15 cellular contexts compared by ENCODE assay signal in genomic region chr9:117714282-117714681, GRCh38. TPM values are rescaled to one million over a fixed set of nuclear protein-coding genes. Genes with fewer than 3 reads are reported as not detected.
DNase-seq lines count a peak whose midpoint lies in the region; ATAC-seq and TF ChIP-seq lines count a peak whose summit lies in the region.
"Had no signal": no experiment of that assay in that cellular context is flagged by ENCODE, and none has a peak within 500 bp of the region (broad histone marks: within the 10 kb centered on the region; RNA-seq: fewer than 3 reads in every experiment).

No MANE protein-coding gene starts in this region.

- H3K27me3 Mint-ChIP-seq in stimulated activated memory B cell treated with anti-CD40 and anti-IgM and Interleukin-4, amounts not matched to agents 10 μg/mL and 1 μg/mL and 100 μg/mL, for 72 hours = no peaks in the 10 kb centered on the region

- peak; percentile 60 for DNase-seq in NCI-H82 (lab: John Stamatoyannopoulos, UW)
- no peak for DNase-seq in NCI-H82 treated with DMSO at 0.1 percent for 48 hours (lab: John Stamatoyannopoulos, UW; ENCODE audit: unreplicated experiment)
- peak; percentile 75 for DNase-seq in islet precursor cell
- no peak for DNase-seq in osteoblast (ENCODE audit: insufficient read length, low spot score, missing footprints)
- DNase-seq in NCI-H2227 treated with DMSO at 0.1 percent for 48 hours (lab: John Stamatoyannopoulos, UW) = no peak
- DNase-seq: foreskin keratinocyte, KBM-7, NCI-H146, Right ventricle myocardium superior, T1000 had no signal

- H3K4me1 Mint-ChIP-seq in stimulated activated memory B cell treated with anti-CD40 and anti-IgM and Interleukin-4, amounts not matched to agents 10 μg/mL and 1 μg/mL and 100 μg/mL, for 72 hours = peaks cover 18% of the 10 kb centered on the region
- H3K4me1 Mint-ChIP-seq: mesothelial cell of epicardium had no signal

- no peak overlapping the region for H3K27ac ChIP-seq in DOHH2 (ENCODE audit: low read depth, low read length)
- H3K27ac ChIP-seq in OCI-LY3 (ENCODE audit: low read length) = no peak overlapping the region
- H3K27ac ChIP-seq in osteoblast (ENCODE audit: low read depth, low read length) = no peak overlapping the region
- H3K27ac ChIP-seq: foreskin keratinocyte had no signal

- H3K79me2 ChIP-seq in DOHH2 (ENCODE audit: control insufficient read depth, low read length) = no peaks in the 10 kb centered on the region
- H3K79me2 ChIP-seq in OCI-LY3 (ENCODE audit: low read length) = no peaks in the 10 kb centered on the region
- H3K79me2 ChIP-seq in osteoblast (ENCODE audit: insufficient read depth, low read length) = peaks cover 5% of the 10 kb centered on the region

- no peak overlapping the region for H3K27ac Mint-ChIP-seq in stimulated activated memory B cell treated with anti-CD40 and anti-IgM and Interleukin-4, amounts not matched to agents 10 μg/mL and 1 μg/mL and 100 μg/mL, for 72 hours
- H3K27ac Mint-ChIP-seq: activated naive CD4-positive, alpha-beta T cell treated with anti-CD3 and anti-CD28 coated beads, Interleukin-2, amount 50 U/mL, for 24 hours; mesothelial cell of epicardium had no signal

- H3K4me1 ChIP-seq in DOHH2 (ENCODE audit: control insufficient read depth, low read length) (peaks cover 13% of the 10 kb centered on the region), OCI-LY3 (ENCODE audit: low read length) (peaks cover 27% of the 10 kb centered on the region), osteoblast (ENCODE audit: insufficient read depth, low read length) (peaks cover 19% of the 10 kb centered on the region)
- H3K4me1 ChIP-seq: foreskin keratinocyte had no signal

- H3K36me3 Mint-ChIP-seq in stimulated activated memory B cell treated with anti-CD40 and anti-IgM and Interleukin-4, amounts not matched to agents 10 μg/mL and 1 μg/mL and 100 μg/mL, for 72 hours = peaks cover 32% of the 10 kb centered on the region
- H3K36me3 Mint-ChIP-seq: activated naive CD4-positive, alpha-beta T cell treated with anti-CD3 and anti-CD28 coated beads, Interleukin-2, amount 50 U/mL, for 24 hours; mesothelial cell of epicardium had no signal

- no peaks in the 10 kb centered on the region for H3K9me3 ChIP-seq in DOHH2 (ENCODE audit: control insufficient read depth, insufficient read depth, low read length)
- H3K9me3 ChIP-seq in OCI-LY3 (ENCODE audit: insufficient read depth, low read length) = no peaks in the 10 kb centered on the region
- no peaks in the 10 kb centered on the region for H3K9me3 ChIP-seq in osteoblast (ENCODE audit: low read depth, low read length)

- TF ChIP-seq CTCF in DOHH2 (IDR thresholded peaks at IDR 0.05; ENCODE audit: low read depth, low read length, poor library complexity, severe bottlenecking) = peak; percentile 39
- TF ChIP-seq CTCF in OCI-LY3 (IDR thresholded peaks at IDR 0.05; ENCODE audit: low read depth, low read length) = peak; percentile 69
- TF ChIP-seq CTCF in osteoblast (IDR thresholded peaks at IDR 0.05; ENCODE audit: extremely low read depth, low read depth, low read length) = no peak

- H3K27me3 ChIP-seq in DOHH2 (ENCODE audit: control insufficient read depth, low read length) (peaks cover 19% of the 10 kb centered on the region), OCI-LY3 (ENCODE audit: low read depth, low read length) (peaks cover 27% of the 10 kb centered on the region), osteoblast (ENCODE audit: insufficient read depth, low read length) (no peaks in the 10 kb centered on the region)
- H3K27me3 ChIP-seq: foreskin keratinocyte had no signal

- no peaks in the 10 kb centered on the region for H3K9me3 Mint-ChIP-seq in stimulated activated memory B cell treated with anti-CD40 and anti-IgM and Interleukin-4, amounts not matched to agents 10 μg/mL and 1 μg/mL and 100 μg/mL, for 72 hours
- H3K9me3 Mint-ChIP-seq: activated naive CD4-positive, alpha-beta T cell treated with anti-CD3 and anti-CD28 coated beads, Interleukin-2, amount 50 U/mL, for 24 hours had no signal

- H3K4me2 ChIP-seq in DOHH2 (ENCODE audit: low read length) (no peak overlapping the region), OCI-LY3 (ENCODE audit: low read length) (no peak overlapping the region), osteoblast (ENCODE audit: insufficient read depth, low read length) (no peak overlapping the region)

- no peaks in the 10 kb centered on the region for H3F3A ChIP-seq in DOHH2 (ENCODE audit: control insufficient read depth, insufficient read depth)

- H3K9ac ChIP-seq in OCI-LY3 (ENCODE audit: low read length) = no peak overlapping the region

- no peak overlapping the region for H3K4me3 Mint-ChIP-seq in stimulated activated memory B cell treated with anti-CD40 and anti-IgM and Interleukin-4, amounts not matched to agents 10 μg/mL and 1 μg/mL and 100 μg/mL, for 72 hours
- H3K4me3 Mint-ChIP-seq: activated naive CD4-positive, alpha-beta T cell treated with anti-CD3 and anti-CD28 coated beads, Interleukin-2, amount 50 U/mL, for 24 hours; mesothelial cell of epicardium had no signal

- H2AFZ ChIP-seq in OCI-LY3 (ENCODE audit: low read depth, low read length) (no peak overlapping the region), osteoblast (ENCODE audit: low read length) (no peak overlapping the region)

- H3K4me3 ChIP-seq in DOHH2 (ENCODE audit: low read length) (no peak overlapping the region), OCI-LY3 (ENCODE audit: low read length) (no peak overlapping the region), osteoblast (ENCODE audit: insufficient read depth, low read length) (no peak overlapping the region)

- H3K9me2 ChIP-seq in DOHH2 (replicated peaks; ENCODE audit: control insufficient read depth, low read length) = no peaks in the 10 kb centered on the region

- H3K36me3 ChIP-seq in DOHH2 (ENCODE audit: control insufficient read depth, low read length) = no peaks in the 10 kb centered on the region
- no peaks in the 10 kb centered on the region for H3K36me3 ChIP-seq in OCI-LY3 (replicated peaks; ENCODE audit: low read depth, low read length)
- peaks cover 35% of the 10 kb centered on the region for H3K36me3 ChIP-seq in osteoblast (ENCODE audit: insufficient read depth, low read length)

- ATAC-seq in stimulated activated memory B cell treated with anti-CD40 and anti-IgM and Interleukin-4, amounts not matched to agents 10 μg/mL and 1 μg/mL and 100 μg/mL, for 72 hours = no peak
- ATAC-seq: foreskin keratinocyte had no signal

- H4K20me1 ChIP-seq in DOHH2 (ENCODE audit: control insufficient read depth, insufficient read depth, low read depth, low read length) (no peaks in the 10 kb centered on the region), OCI-LY3 (ENCODE audit: insufficient read depth, low read length) (no peaks in the 10 kb centered on the region), osteoblast (ENCODE audit: insufficient read depth, low read length) (no peaks in the 10 kb centered on the region)

RNA-seq across cellular contexts. Expression of gene TLR4, which starts 10.1 kb away (rescaled TPM):
- total RNA-seq in osteoblast = 44.2 and 46.7 TPM in 2 replicates
- total RNA-seq: foreskin keratinocyte had no signal

Comparison
In these comparisons a context has a peak if more than half of its experiments do, and no peak if none do; other contexts are left out.
1. DNase-seq: peak in NCI-H82 (single experiment) and islet precursor cell (single experiment); none in NCI-H82 treated with DMSO at 0.1 percent for 48 hours (single experiment), osteoblast (single experiment) and NCI-H2227 treated with DMSO at 0.1 percent for 48 hours (single experiment).